1 cellular context compared by ENCODE assay signal in genomic region chr12:116535241-116535640, GRCh38.
TF ChIP-seq lines count a peak whose summit lies in the region.

No MANE protein-coding gene starts in this region.

TF ChIP-seq in neural cell, 6 proteins besides CTCF, POLR2A, EP300 and RAD21 (continued from another document):
- TF ChIP-seq REST (IDR thresholded peaks at IDR 0.05; ENCODE audit: borderline replicate concordance) (no peak), EZH2 (IDR thresholded peaks at IDR 0.05; ENCODE audit: borderline replicate concordance, insufficient read depth, low read length, poor library complexity, severe bottlenecking) (no peak), POLR2AphosphoS5 (IDR thresholded peaks at IDR 0.05) (no peak), SMC3 (conservative IDR thresholded peaks at IDR 0.05; ENCODE audit: poor library complexity) (no peak)
